In the genomic region with DNA sequence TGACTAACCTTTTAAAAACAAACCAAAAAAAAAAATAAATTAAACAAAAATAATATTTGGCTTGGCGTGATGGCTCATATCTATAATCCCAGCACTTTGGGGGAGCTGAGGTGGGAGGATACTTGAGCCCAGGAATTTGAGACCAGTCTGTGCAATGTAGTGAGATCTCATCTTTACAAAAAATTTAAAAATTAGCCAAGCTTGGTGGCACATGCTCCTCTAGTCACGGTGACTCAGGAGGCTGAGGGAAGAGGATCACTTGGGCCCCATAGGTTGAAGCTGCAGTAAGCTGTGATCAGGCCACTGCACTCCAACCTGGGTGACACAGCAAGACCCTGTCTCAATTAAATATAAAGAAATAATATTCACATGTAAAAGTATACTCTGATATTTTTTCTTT, we compare ENCODE assay signal across 25 cellular contexts. TPM values are rescaled to one million over a fixed set of nuclear protein-coding genes. Genes with fewer than 3 reads are reported as not detected.
"Had no signal": no experiment of that assay in that cellular context is flagged by ENCODE, and none has a peak within 500 bp of the region (broad histone marks: within the 10 kb centered on the region; RNA-seq: fewer than 3 reads in every experiment).

No MANE protein-coding gene starts in this region.

- H3K27me3 Mint-ChIP-seq: naive B cell; stimulated activated memory B cell treated with anti-CD40 and anti-IgM and Interleukin-4, amounts not matched to agents 10 μg/mL and 1 μg/mL and 100 μg/mL, for 72 hours; stimulated activated naive CD8-positive, alpha-beta T cell treated with anti-CD3 and anti-CD28 coated beads, Interleukin-15, Interleukin-2, amounts not matched to agents 100 ng/mL and 50 ng/mL, for 24 hours had no signal

- ATAC-seq: heart right ventricle; left cardiac atrium; pancreas; right lobe of liver; stimulated activated memory B cell treated with anti-CD40 and anti-IgM and Interleukin-4, amounts not matched to agents 10 μg/mL and 1 μg/mL and 100 μg/mL, for 72 hours; upper lobe of right lung had no signal

- H3K4me3 ChIP-seq: colonic mucosa, heart right ventricle, pancreas, prostate gland, right lobe of liver, tibial nerve, upper lobe of right lung, vagina had no signal

- H3K4me1 ChIP-seq: colonic mucosa, pancreas, prostate gland, right lobe of liver, upper lobe of right lung had no signal

- H3K27ac Mint-ChIP-seq: endodermal cell; nephron; stimulated activated naive CD8-positive, alpha-beta T cell treated with anti-CD3 and anti-CD28 coated beads, Interleukin-15, Interleukin-2, amounts not matched to agents 100 ng/mL and 50 ng/mL, for 24 hours had no signal

- H3K27ac ChIP-seq: colonic mucosa, pancreas, prostate gland, right lobe of liver, tibial nerve, upper lobe of right lung, vagina had no signal

- H3K27me3 ChIP-seq: colonic mucosa, heart right ventricle, pancreas, right lobe of liver, upper lobe of right lung, vagina had no signal

- H3K36me3 Mint-ChIP-seq: naive B cell; stimulated activated memory B cell treated with anti-CD40 and anti-IgM and Interleukin-4, amounts not matched to agents 10 μg/mL and 1 μg/mL and 100 μg/mL, for 72 hours had no signal

- DNase-seq: colonic mucosa; effector CD4-positive, alpha-beta T cell; endodermal cell; foreskin melanocyte; heart right ventricle; islet precursor cell; left cardiac atrium; mesendoderm; naive B cell; occipital lobe; pancreas; retina; right lobe of liver; stimulated activated CD4-positive, alpha-beta T cell treated with anti-CD3 and anti-CD28 coated beads, Interleukin-15, amount 100 ng/mL, for 24 hours; stimulated activated CD4-positive, alpha-beta T cell treated with anti-CD3 and anti-CD28 coated beads, Interleukin-1b, Interleukin-23, amount 100 ng/mL, for 48 hours; stimulated activated CD4-positive, alpha-beta T cell treated with anti-CD3 and anti-CD28 coated beads, Interleukin-4, amount 100 ng/mL, for 24 hours; upper lobe of right lung had no signal

- H3K4me1 Mint-ChIP-seq: nephron had no signal

- H3K9me3 ChIP-seq: colonic mucosa, heart right ventricle, pancreas, prostate gland, right lobe of liver, tibial nerve, upper lobe of right lung, vagina had no signal

- H3K36me3 ChIP-seq: colonic mucosa, heart right ventricle, pancreas, prostate gland, right lobe of liver, tibial nerve, upper lobe of right lung, vagina had no signal

- H3K9me3 Mint-ChIP-seq: endodermal cell; naive B cell; nephron; stimulated activated memory B cell treated with anti-CD40 and anti-IgM and Interleukin-4, amounts not matched to agents 10 μg/mL and 1 μg/mL and 100 μg/mL, for 72 hours; stimulated activated naive CD8-positive, alpha-beta T cell treated with anti-CD3 and anti-CD28 coated beads, Interleukin-15, Interleukin-2, amounts not matched to agents 100 ng/mL and 50 ng/mL, for 24 hours had no signal

- H3K4me3 Mint-ChIP-seq: endodermal cell; naive B cell; nephron; stimulated activated memory B cell treated with anti-CD40 and anti-IgM and Interleukin-4, amounts not matched to agents 10 μg/mL and 1 μg/mL and 100 μg/mL, for 72 hours; stimulated activated naive CD8-positive, alpha-beta T cell treated with anti-CD3 and anti-CD28 coated beads, Interleukin-15, Interleukin-2, amounts not matched to agents 100 ng/mL and 50 ng/mL, for 24 hours had no signal

RNA-seq across cellular contexts. Expression of gene PHOSPHO1, which starts 32.4 kb away (rescaled TPM):
- total RNA-seq: colonic mucosa, endothelial cell of umbilical vein, lung microvascular endothelial cell, vagina had no signal
